Comparison of ENCODE assay signal across 11 cellular contexts in the genomic region with DNA sequence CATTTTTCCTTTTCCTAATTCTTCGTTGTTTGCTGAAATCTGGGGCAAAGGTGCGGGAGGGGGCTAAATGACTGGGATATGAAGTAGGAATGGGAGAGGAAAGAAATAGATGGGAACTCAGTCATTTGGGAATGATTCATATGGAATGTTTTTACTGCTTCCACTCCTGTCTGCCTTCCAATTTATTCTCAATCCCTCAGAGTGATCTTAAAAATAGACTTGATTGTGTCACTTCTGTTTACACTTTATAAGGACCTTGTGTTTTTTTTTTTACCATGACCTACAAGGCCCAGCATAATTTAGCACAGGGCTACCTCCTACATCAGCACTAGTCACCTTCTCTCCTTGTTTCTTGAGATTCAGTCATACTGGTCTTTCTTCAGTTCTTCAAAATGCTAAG.
DNase-seq lines count a peak whose midpoint lies in the region; ATAC-seq, FAIRE-seq and TF ChIP-seq lines count a peak whose summit lies in the region.
"Had no signal": no experiment of that assay in that cellular context is flagged by ENCODE, and none has a peak within 500 bp of the region (broad histone marks: within the 10 kb centered on the region; RNA-seq: fewer than 3 reads in every experiment).

No MANE protein-coding gene starts in this region.

- ATAC-seq in left cardiac atrium (peak; percentile 27 to 72), HG02973 (IDR thresholded peaks at IDR 0.05; ENCODE audit: unreplicated experiment) (no peak), HG03469 (IDR thresholded peaks at IDR 0.05; ENCODE audit: unreplicated experiment) (no peak)
- ATAC-seq: GM12878 had no signal

- no peaks in the 10 kb centered on the region for H3K27me3 ChIP-seq in smooth muscle cell (ENCODE audit: low read depth)

- peaks cover 18% of the 10 kb centered on the region for H3K36me3 ChIP-seq in smooth muscle cell (ENCODE audit: low read depth)
- H3K36me3 ChIP-seq: prostate gland had no signal

- TF ChIP-seq CTCF in VCaP (conservative IDR thresholded peaks at IDR 0.05) (no peak), smooth muscle cell (IDR thresholded peaks at IDR 0.05; ENCODE audit: borderline replicate concordance, insufficient read depth, poor library complexity, severe bottlenecking) (no peak)

- H3F3A ChIP-seq in smooth muscle cell (ENCODE audit: low read depth), result peaks cover 3% of the 10 kb centered on the region

- 46% methylated on average over 2 of the region's 2 CpGs for WGBS in smooth muscle cell (ENCODE audit: low lambda C conversion rate)

- H3K4me3 ChIP-seq in smooth muscle cell, result no peak overlapping the region
- H3K4me3 ChIP-seq: GM12878, prostate gland had no signal

- H3K27ac ChIP-seq in VCaP, result peak overlapping the region; percentile 67
- peak overlapping the region; percentile 70 for H3K27ac ChIP-seq in smooth muscle cell (ENCODE audit: low read depth)

- no peak overlapping the region for H2AFZ ChIP-seq in smooth muscle cell (ENCODE audit: low read depth)

- H3K4me2 ChIP-seq in smooth muscle cell, result peak overlapping the region; percentile 38

- intact Hi-C loops in left cardiac atrium (cut with DNase I), result no loop called here

- no peaks in the 10 kb centered on the region for H3K9me3 ChIP-seq in smooth muscle cell (replicated peaks; ENCODE audit: low read depth)
- H3K9me3 ChIP-seq: prostate gland had no signal

- peak; percentile 72 for FAIRE-seq in GM19239 (lab: Jason Lieb, UNC)
- FAIRE-seq: GM12878 had no signal

- H3K79me2 ChIP-seq in smooth muscle cell (ENCODE audit: low read depth), result peaks cover 10% of the 10 kb centered on the region

- no peak for DNase-seq in GM19239 (ENCODE audit: insufficient read length, low spot score)
- DNase-seq in left cardiac atrium, result no peak
- no peak for DNase-seq in smooth muscle cell (lab: John Stamatoyannopoulos, UW; ENCODE audit: unreplicated experiment)
- DNase-seq in T-helper 9 cell, result no peak
- no peak for DNase-seq in NCI-H1417 treated with DMSO at 0.1 percent for 48 hours (lab: John Stamatoyannopoulos, UW)
- DNase-seq: T-helper 2 cell had no signal

- no peaks in the 10 kb centered on the region for H3K4me1 ChIP-seq in smooth muscle cell (ENCODE audit: low read depth)

- peaks cover 19% of the 10 kb centered on the region for H4K20me1 ChIP-seq in smooth muscle cell (ENCODE audit: low read depth)

- no peak overlapping the region for H3K9ac ChIP-seq in smooth muscle cell (ENCODE audit: low read depth)

Comparison
In these comparisons a context has a peak if more than half of its experiments do, and no peak if none do; other contexts are left out.
1. ATAC-seq: peak in left cardiac atrium (2 of 2); none in HG02973 (single experiment) and HG03469 (single experiment).